Comparison of ENCODE assay signal across 2 cellular contexts in genomic region chr13:40780822-40781401, GRCh38.
TF ChIP-seq lines count a peak whose summit lies in the region.

No MANE protein-coding gene starts in this region.

TF ChIP-seq in IMR-90, 13 proteins besides CTCF, POLR2A, EP300 and RAD21:
- TF ChIP-seq USF2 (IDR thresholded peaks at IDR 0.05; ENCODE audit: low read depth, low read length): no peak
- TF ChIP-seq FOS (IDR thresholded peaks at IDR 0.05; ENCODE audit: low read depth, low read length): no peak
TF ChIP-seq in IMR-90: peak in this region for 0.

TF ChIP-seq in liver, 16 proteins besides CTCF, POLR2A, EP300 and RAD21:
- TF ChIP-seq SP1 (IDR thresholded peaks at IDR 0.05) (peak; percentile 9), JUND (IDR thresholded peaks at IDR 0.05) (no peak), FOXA1 (IDR thresholded peaks at IDR 0.05) (no peak), YY1 (IDR thresholded peaks at IDR 0.05) (peak; percentile 50), MAX (IDR thresholded peaks at IDR 0.05) (peak; percentile 93), RXRA (IDR thresholded peaks at IDR 0.05) (peak in 1 of 2 donors; percentile 25)
